25 cellular contexts compared by ENCODE assay signal in the genomic region with DNA sequence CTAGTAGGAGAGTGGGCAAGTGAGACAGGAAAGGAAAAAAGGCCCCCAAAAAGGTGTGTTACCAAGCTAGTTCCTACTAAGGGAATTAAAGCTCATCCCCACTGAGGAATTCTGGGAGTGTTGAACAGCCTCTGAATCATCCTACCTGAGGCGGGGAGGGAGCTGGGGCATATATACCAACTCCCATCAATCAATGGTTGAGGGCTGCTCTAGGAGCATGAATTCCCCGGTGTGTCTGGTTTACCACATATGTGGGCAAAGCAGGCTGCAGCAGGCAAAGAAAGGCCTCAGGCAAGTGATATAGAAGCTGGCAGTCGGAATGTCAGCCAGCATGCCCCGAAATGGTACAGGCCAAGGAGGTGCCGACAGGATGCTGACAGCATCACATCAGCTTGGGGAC.
"Had no signal": no experiment of that assay in that cellular context is flagged by ENCODE, and none has a peak within 500 bp of the region (broad histone marks: within the 10 kb centered on the region; RNA-seq: fewer than 3 reads in every experiment).

No MANE protein-coding gene starts in this region.

- H3K27ac ChIP-seq: lower lobe of right lung, ovary, right atrium auricular region, right lobe of liver, tibial nerve, upper lobe of left lung, vagina had no signal

- H3K9me3 ChIP-seq: lower lobe of right lung, ovary, right atrium auricular region, right lobe of liver, tibial nerve, upper lobe of left lung, vagina had no signal

- ATAC-seq: left cardiac atrium; left lobe of liver; left ventricle myocardium superior; lower lobe of right lung; natural killer cell; right lobe of liver; stimulated activated memory B cell treated with anti-CD40 and anti-IgM and Interleukin-4, amounts not matched to agents 10 μg/mL and 1 μg/mL and 100 μg/mL, for 72 hours; stimulated activated naive CD8-positive, alpha-beta T cell treated with anti-CD3 and anti-CD28 coated beads, Interleukin-15, amount 100 ng/mL, for 72 hours had no signal

- H3K36me3 ChIP-seq: lower lobe of right lung, ovary, right atrium auricular region, right lobe of liver, tibial nerve, upper lobe of left lung, vagina had no signal

- DNase-seq: islet precursor cell; kidney glomerular epithelial cell; left cardiac atrium; left ventricle myocardium superior; lower lobe of right lung; mesendoderm; naive B cell; natural killer cell; nephron progenitor cell; ovary; right lobe of liver; stimulated activated CD4-positive, alpha-beta T cell treated with anti-CD3 and anti-CD28 coated beads, Interleukin-1b, Interleukin-23, amount 100 ng/mL, for 48 hours; stimulated activated CD4-positive, alpha-beta T cell treated with anti-CD3 and anti-CD28 coated beads, Interleukin-2, amount 100 ng/mL, for 48 hours; stimulated activated CD4-positive, alpha-beta T cell treated with anti-CD3 and anti-CD28 coated beads, Interleukin-4, amount 100 ng/mL, for 4 hours; stimulated activated CD8-positive, alpha-beta memory T cell treated with anti-CD3 and anti-CD28 coated beads, Interleukin-4, amount 100 ng/mL, for 48 hours; stimulated activated naive CD4-positive, alpha-beta T cell treated with Interleukin-2 at 50 U/mL for 16 hours; stimulated activated naive CD8-positive, alpha-beta T cell treated with anti-CD3 and anti-CD28 coated beads, Interleukin-15, amount 100 ng/mL, for 72 hours; substantia nigra; upper lobe of left lung had no signal

- H3K27me3 ChIP-seq: ovary, right atrium auricular region, right lobe of liver, tibial nerve, upper lobe of left lung, vagina had no signal

- H3K4me3 ChIP-seq: lower lobe of right lung, ovary, right atrium auricular region, right lobe of liver, smooth muscle cell, tibial nerve, upper lobe of left lung, vagina had no signal

- H3K4me2 ChIP-seq: smooth muscle cell had no signal

- H3K4me1 ChIP-seq: vagina had no signal
